In genomic region chr1:111880866-111881837, GRCh38 we compare ENCODE assay signal across 2 cellular contexts.
TF ChIP-seq lines count a peak whose summit lies in the region.

No MANE protein-coding gene starts in this region.

TF ChIP-seq in SK-N-SH, 30 proteins besides CTCF, POLR2A, EP300 and RAD21 (continued from another document):
- TF ChIP-seq REST (IDR thresholded peaks at IDR 0.05; ENCODE audit: low read depth, low read length), result no peak
- no peak for TF ChIP-seq GATA2 (CRISPR knock-in tag; IDR thresholded peaks at IDR 0.05)
- TF ChIP-seq CHD2 (IDR thresholded peaks at IDR 0.05; ENCODE audit: low read length, partially characterized antibody), result no peak
- TF ChIP-seq MXI1 (IDR thresholded peaks at IDR 0.05; ENCODE audit: low read depth, low read length), result no peak
- TF ChIP-seq USF1 (IDR thresholded peaks at IDR 0.05; ENCODE audit: borderline replicate concordance, low read depth), result no peak
- TF ChIP-seq GABPA (IDR thresholded peaks at IDR 0.05; ENCODE audit: low read depth), result no peak
- TF ChIP-seq POLR2AphosphoS5 (IDR thresholded peaks at IDR 0.05; ENCODE audit: low read depth, low read length), result no peak
- TF ChIP-seq TEAD4 (IDR thresholded peaks at IDR 0.05; ENCODE audit: borderline replicate concordance, insufficient read depth), result no peak
- TF ChIP-seq JUND (IDR thresholded peaks at IDR 0.05), result no peak
- TF ChIP-seq RFX5 (IDR thresholded peaks at IDR 0.05; ENCODE audit: low read length), result no peak
- TF ChIP-seq IRF3 (IDR thresholded peaks at IDR 0.05; ENCODE audit: low read depth, low read length), result no peak
TF ChIP-seq in SK-N-SH: peak in this region for 0.

TF ChIP-seq in SK-N-SH treated with all-trans-retinoic acid at 6 μM for 48 hours, 23 proteins besides CTCF, POLR2A, EP300 and RAD21 (continued from another document):
- TF ChIP-seq POU6F1 (CRISPR knock-in tag; IDR thresholded peaks at IDR 0.05; ENCODE audit: borderline replicate concordance, low read depth), result no peak
TF ChIP-seq in SK-N-SH treated with all-trans-retinoic acid at 6 μM for 48 hours: peak in this region for 0.
